Comparison of ENCODE assay signal across 9 cellular contexts in genomic region chr10:11236234-11236633, GRCh38.
DNase-seq lines count a peak whose midpoint lies in the region; ATAC-seq lines count a peak whose summit lies in the region.
"Had no signal": no experiment of that assay in that cellular context is flagged by ENCODE, and none has a peak within 500 bp of the region (broad histone marks: within the 10 kb centered on the region; RNA-seq: fewer than 3 reads in every experiment).

No MANE protein-coding gene starts in this region.

- H3K27me3 Mint-ChIP-seq in activated CD8-positive, alpha-beta memory T cell treated with anti-CD3 and anti-CD28 coated beads, Interleukin-2, amount 10 ng/mL, durations not matched to agents 7 days and 5 days, result no peaks in the 10 kb centered on the region
- no peaks in the 10 kb centered on the region for H3K27me3 Mint-ChIP-seq in T-cell
- H3K27me3 Mint-ChIP-seq in stimulated activated memory B cell treated with anti-CD40 and anti-IgM and Interleukin-4, amounts not matched to agents 10 μg/mL and 1 μg/mL and 100 μg/mL, for 72 hours, result no peaks in the 10 kb centered on the region

- no peaks in the 10 kb centered on the region for H3K9me3 Mint-ChIP-seq in activated CD8-positive, alpha-beta memory T cell treated with anti-CD3 and anti-CD28 coated beads, Interleukin-2, amount 10 ng/mL, durations not matched to agents 7 days and 5 days (ENCODE audit: low read depth)
- no peaks in the 10 kb centered on the region for H3K9me3 Mint-ChIP-seq in T-cell
- no peaks in the 10 kb centered on the region for H3K9me3 Mint-ChIP-seq in stimulated activated memory B cell treated with anti-CD40 and anti-IgM and Interleukin-4, amounts not matched to agents 10 μg/mL and 1 μg/mL and 100 μg/mL, for 72 hours

- DNase-seq in activated CD8-positive, alpha-beta memory T cell treated with anti-CD3 and anti-CD28 coated beads, Interleukin-2, amount 10 ng/mL, durations not matched to agents 7 days and 5 days, result peak; percentile 72
- DNase-seq in activated CD8-positive, alpha-beta memory T cell treated with anti-CD3 and anti-CD28 coated beads for 24 hours, result no peak
- peak in 9 of 34 experiments; percentile 20 to 36 (median 27) for DNase-seq in T-cell
- DNase-seq in NCI-H2081 treated with DMSO at 0.1 percent for 48 hours (lab: John Stamatoyannopoulos, UW), result no peak
- no peak for DNase-seq in anterior cingulate cortex (lab: John Stamatoyannopoulos, UW)
- no peak for DNase-seq in MG63
- DNase-seq: GM23248 had no signal

- POLR2A ChIA-PET in T-cell (lab: Charles Lee), result interaction anchor here (0.6 to 1.4 kb wide), 5 partner anchors 19 to 92 kb away, joined by 3 to 9 read pairs (median 3); no protein-coding TSS in a partner anchor

- H3K9me3 ChIP-seq in MG63, result peaks cover 3% of the 10 kb centered on the region; the same call in 1 of the 2 replicates

- no peak overlapping the region for H3K4me3 ChIP-seq in MG63
- H3K4me3 ChIP-seq: GM23248 had no signal

- peak overlapping the region; percentile 85 for H3K27ac Mint-ChIP-seq in activated CD8-positive, alpha-beta memory T cell treated with anti-CD3 and anti-CD28 coated beads, Interleukin-2, amount 10 ng/mL, durations not matched to agents 7 days and 5 days
- peak overlapping the region; percentile 74 to 79 for H3K27ac Mint-ChIP-seq in T-cell
- H3K27ac Mint-ChIP-seq in stimulated activated memory B cell treated with anti-CD40 and anti-IgM and Interleukin-4, amounts not matched to agents 10 μg/mL and 1 μg/mL and 100 μg/mL, for 72 hours, result peak overlapping the region; percentile 83

- no peaks in the 10 kb centered on the region for H3K36me3 ChIP-seq in MG63

- H3K36me3 Mint-ChIP-seq in activated CD8-positive, alpha-beta memory T cell treated with anti-CD3 and anti-CD28 coated beads, Interleukin-2, amount 10 ng/mL, durations not matched to agents 7 days and 5 days, result peaks cover 63% of the 10 kb centered on the region
- H3K36me3 Mint-ChIP-seq in T-cell, result peaks cover 44% of the 10 kb centered on the region
- peaks cover 55% of the 10 kb centered on the region for H3K36me3 Mint-ChIP-seq in stimulated activated memory B cell treated with anti-CD40 and anti-IgM and Interleukin-4, amounts not matched to agents 10 μg/mL and 1 μg/mL and 100 μg/mL, for 72 hours

- peak; percentile 84 for ATAC-seq in activated CD8-positive, alpha-beta memory T cell treated with anti-CD3 and anti-CD28 coated beads, Interleukin-2, amount 10 ng/mL, durations not matched to agents 7 days and 5 days
- peak; percentile 68 for ATAC-seq in HG02840 (IDR thresholded peaks at IDR 0.05; ENCODE audit: low FRiP score, unreplicated experiment)
- peak; percentile 48 to 83 (median 72) for ATAC-seq in T-cell (replicated peaks in 1 of 4)
- peak; percentile 80 for ATAC-seq in stimulated activated memory B cell treated with anti-CD40 and anti-IgM and Interleukin-4, amounts not matched to agents 10 μg/mL and 1 μg/mL and 100 μg/mL, for 72 hours

- peaks cover 89% of the 10 kb centered on the region for H3K4me1 Mint-ChIP-seq in activated CD8-positive, alpha-beta memory T cell treated with anti-CD3 and anti-CD28 coated beads, Interleukin-2, amount 10 ng/mL, durations not matched to agents 7 days and 5 days
- peaks cover 70 to 95% (median 92%) of the 10 kb centered on the region in 3 donors for H3K4me1 Mint-ChIP-seq in T-cell
- peaks cover 81% of the 10 kb centered on the region for H3K4me1 Mint-ChIP-seq in stimulated activated memory B cell treated with anti-CD40 and anti-IgM and Interleukin-4, amounts not matched to agents 10 μg/mL and 1 μg/mL and 100 μg/mL, for 72 hours

- CTCF ChIA-PET in activated CD8-positive, alpha-beta memory T cell treated with anti-CD3 and anti-CD28 coated beads, Interleukin-2, amount 10 ng/mL, durations not matched to agents 7 days and 5 days (lab: Charles Lee), result interaction anchor here (1.1 to 2.4 kb wide), 6 partner anchors 9 to 62 kb away, joined by 3 to 7 read pairs (median 4); no protein-coding TSS in a partner anchor
- CTCF ChIA-PET in T-cell (lab: Charles Lee), result interaction anchor here in 1 of 2 donors (0.7 to 1.4 kb wide), 5 partner anchors 16 to 214 kb away, joined by 3 read pairs; no protein-coding TSS in a partner anchor

- no peaks in the 10 kb centered on the region for H3K27me3 ChIP-seq in MG63

- H3K4me3 Mint-ChIP-seq in activated CD8-positive, alpha-beta memory T cell treated with anti-CD3 and anti-CD28 coated beads, Interleukin-2, amount 10 ng/mL, durations not matched to agents 7 days and 5 days, result peak overlapping the region; percentile 38
- peak overlapping the region; percentile 35 to 55 (median 45) for H3K4me3 Mint-ChIP-seq in T-cell
- H3K4me3 Mint-ChIP-seq in stimulated activated memory B cell treated with anti-CD40 and anti-IgM and Interleukin-4, amounts not matched to agents 10 μg/mL and 1 μg/mL and 100 μg/mL, for 72 hours, result peak overlapping the region; percentile 4
